ENCODE assay signal across 21 cellular contexts in genomic region chr3:47669026-47669749, GRCh38.
DNase-seq lines count a peak whose midpoint lies in the region; ATAC-seq and TF ChIP-seq lines count a peak whose summit lies in the region.
"Had no signal": no experiment of that assay in that cellular context is flagged by ENCODE, and none has a peak within 500 bp of the region (broad histone marks: within the 10 kb centered on the region; RNA-seq: fewer than 3 reads in every experiment).

No MANE protein-coding gene starts in this region.

- no peak overlapping the region for H3K9ac ChIP-seq in SK-N-SH

- TF ChIP-seq EP300 in SK-N-SH (IDR thresholded peaks at IDR 0.05; ENCODE audit: borderline replicate concordance in 1 of 2, low read depth in 1 of 2, low read length in 1 of 2): no peak

- TF ChIP-seq CTCF in MCF 10A (IDR thresholded peaks at IDR 0.05; ENCODE audit: unreplicated experiment): no peak
- TF ChIP-seq CTCF in breast epithelium (IDR thresholded peaks at IDR 0.05): no peak
- TF ChIP-seq CTCF in SK-N-SH (IDR thresholded peaks at IDR 0.05): no peak
- TF ChIP-seq CTCF in epithelial cell of esophagus (IDR thresholded peaks at IDR 0.05; ENCODE audit: insufficient read depth, low read depth, low read length, missing control alignments): no peak
- no peak for TF ChIP-seq CTCF in GM13976 (IDR thresholded peaks at IDR 0.05; ENCODE audit: borderline replicate concordance, control extremely low read depth, extremely low read depth, insufficient read depth, missing control alignments)

- peak overlapping the region; percentile 85 for H3K27ac Mint-ChIP-seq in MCF 10A (ENCODE audit: low read depth, unreplicated experiment)

- intact Hi-C loops in MCF 10A (cut with micrococcal nuclease): loop anchor here (5.0 to 10.0 kb wide), 2 partner anchors 116 to 147 kb away; partner anchors contain the start of gene SMARCC1
- intact Hi-C loops in breast epithelium (cut with DNase I; ENCODE audit: low total_unique reads): no loop called here
- intact Hi-C loops in left colon (cut with DNase I, micrococcal nuclease): no loop called here

- peaks cover 78% of the 10 kb centered on the region for H3K36me3 Mint-ChIP-seq in MCF 10A (ENCODE audit: insufficient read depth, unreplicated experiment)

- no peaks in the 10 kb centered on the region for H3K9me2 ChIP-seq in SK-N-SH

- H3K4me1 ChIP-seq in breast epithelium (no peaks in the 10 kb centered on the region), SK-N-SH (ENCODE audit: control insufficient read depth in 1 of 2, insufficient read depth in 2 of 2, low read depth in 1 of 2, low read length in 1 of 2) (0 out of 4 replicates have a peak, but pooled peaks cover 0 to 5% of the 10 kb centered on the region in 2 experiments)
- H3K4me1 ChIP-seq: gastroesophageal sphincter, HAP-1 had no signal

- peaks cover 8% of the 10 kb centered on the region for H3K4me1 Mint-ChIP-seq in MCF 10A (ENCODE audit: insufficient read depth, unreplicated experiment)
- H3K4me1 Mint-ChIP-seq: T-cell had no signal

- no peak for ATAC-seq in left colon
- ATAC-seq: activated CD4-positive, CD25-positive, alpha-beta regulatory T cell treated with anti-CD3 and anti-CD28 coated beads, Interleukin-2, amount 50 U/mL, for 24 hours; activated T-cell treated with anti-CD3 and anti-CD28 coated beads, Interleukin-2, amount 50 U/mL, for 4 hours; gastroesophageal sphincter; Panc1; T-cell had no signal

- 0 out of 2 replicates have a peak overlapping the region, but pooled peaks have one; percentile 7 for H3K4me2 ChIP-seq in SK-N-SH

- H3K79me2 ChIP-seq in SK-N-SH (ENCODE audit: insufficient read depth): no peaks in the 10 kb centered on the region

- no peaks in the 10 kb centered on the region for H3K9me3 Mint-ChIP-seq in MCF 10A (ENCODE audit: unreplicated experiment)
- H3K9me3 Mint-ChIP-seq: activated T-cell treated with anti-CD3 and anti-CD28 coated beads, Interleukin-2, amount 50 U/mL, for 4 hours; T-cell had no signal

- no peaks in the 10 kb centered on the region for H4K20me1 ChIP-seq in SK-N-SH (ENCODE audit: insufficient read depth)

- no TSS peak for BruUV-seq in MCF 10A (replicated peaks; lab: Mats Ljungman, UMichigan)

- H3K9me3 ChIP-seq in breast epithelium (no peaks in the 10 kb centered on the region), SK-N-SH (no peaks in the 10 kb centered on the region)
- H3K9me3 ChIP-seq: gastroesophageal sphincter, HAP-1, stomach had no signal

- H3K27ac ChIP-seq in breast epithelium (no peak overlapping the region), SK-N-SH (ENCODE audit: low read depth in 2 of 2, low read length in 1 of 2) (peak overlapping the region in 1 of 2 experiments; percentile 38; a peak in 2 of 4 replicates)
- H3K27ac ChIP-seq: gastroesophageal sphincter had no signal

- no peak for TF ChIP-seq RAD21 in SK-N-SH (IDR thresholded peaks at IDR 0.05; ENCODE audit: low read length)

- H3K36me3 ChIP-seq in breast epithelium (peaks cover 6% of the 10 kb centered on the region), SK-N-SH (replicated peaks in 1 of 2; ENCODE audit: control insufficient read depth in 1 of 2, insufficient read depth in 2 of 2, low read length in 1 of 2) (peaks cover 39 to 65% of the 10 kb centered on the region in 2 experiments)

- H3K27me3 Mint-ChIP-seq in MCF 10A (ENCODE audit: insufficient read depth, unreplicated experiment): no peaks in the 10 kb centered on the region
- H3K27me3 Mint-ChIP-seq: T-cell had no signal

- DNase-seq in MCF 10A (ENCODE audit: unreplicated experiment) (peak; percentile 48), breast epithelium (ENCODE audit: low spot score in 2 of 2) (no peak), SK-N-SH (no peak), epithelial cell of esophagus (ENCODE audit: low read depth) (peak; percentile 59), stromal cell of bone marrow (ENCODE audit: low read depth) (peak; percentile 5), left colon (no peak), GM13976 (ENCODE audit: low spot score) (no peak)
- no peak for DNase-seq in activated effector memory CD4-positive, alpha-beta T cell treated with Interleukin-2 at 50 U/mL for 16 hours
- DNase-seq: activated T-cell treated with anti-CD3 and anti-CD28 coated beads, Interleukin-2, amount 50 U/mL, for 4 hours; effector CD4-positive, alpha-beta T cell; KG1; NCI-H187 treated with DMSO at 0.1 percent for 48 hours; NCI-H524 treated with DMSO at 0.1 percent for 48 hours; nucleus accumbens; small intestine; stomach; T-cell had no signal

- POLR2A ChIA-PET in MCF 10A (lab: Yijun Ruan, JAX) (interaction anchor here (0.8 to 1.9 kb wide), 4 partner anchors 9 to 88 kb away, joined by 3 to 9 read pairs (median 3); no protein-coding TSS in a partner anchor), SK-N-SH (lab: Yijun Ruan, JAX) (interaction anchor here (1.1 kb wide), 1 partner anchor 15 kb away, joined by 4 read pairs; no protein-coding TSS in a partner anchor)

- 60% methylated on average over 3 of the region's 3 CpGs for WGBS in SK-N-SH (ENCODE audit: low lambda C conversion rate)

- H3K27me3 ChIP-seq in breast epithelium (no peaks in the 10 kb centered on the region), SK-N-SH (ENCODE audit: insufficient read depth) (no peaks in the 10 kb centered on the region)
- H3K27me3 ChIP-seq: gastroesophageal sphincter, stomach had no signal

- TF ChIP-seq POLR2A in breast epithelium (IDR thresholded peaks at IDR 0.05): no peak

- no peak overlapping the region for H2AFZ ChIP-seq in SK-N-SH (ENCODE audit: low read depth)

- CTCF ChIA-PET in MCF 10A (lab: Yijun Ruan, JAX): interaction anchor here (0.6 to 1.9 kb wide), 2 partner anchors 109 to 147 kb away, joined by 3 to 4 read pairs; no protein-coding TSS in a partner anchor
- CTCF ChIA-PET in SK-N-SH (lab: Yijun Ruan, JAX): interaction anchor here (1.0 kb wide), 1 partner anchor 13 kb away, joined by 3 read pairs; no protein-coding TSS in a partner anchor

- in situ Hi-C loops in GM13976 (cut with MboI; ENCODE audit: low sequenced_read_pairs, unreplicated experiment): no loop called here

- H3K4me3 ChIP-seq in breast epithelium (no peak overlapping the region), SK-N-SH (ENCODE audit: low read depth in 2 of 2, low read length in 1 of 2) (no peak overlapping the region), epithelial cell of esophagus (ENCODE audit: low read length) (no peak overlapping the region)
- H3K4me3 ChIP-seq: gastroesophageal sphincter, HAP-1, stomach had no signal

- no peak overlapping the region for H3K4me3 Mint-ChIP-seq in MCF 10A (ENCODE audit: unreplicated experiment)
- H3K4me3 Mint-ChIP-seq: activated T-cell treated with anti-CD3 and anti-CD28 coated beads, Interleukin-2, amount 50 U/mL, for 4 hours; T-cell had no signal

- peaks cover 14% of the 10 kb centered on the region for H3F3A ChIP-seq in SK-N-SH (replicated peaks; ENCODE audit: insufficient read depth)

TF ChIP-seq in SK-N-SH, 30 proteins besides CTCF, POLR2A, EP300 and RAD21:
- peak; percentile 22; the same call in 1 of the 2 replicates for TF ChIP-seq FOSL2 (IDR thresholded peaks at IDR 0.05; ENCODE audit: borderline replicate concordance, low read depth)
- TF ChIP-seq TCF12 (IDR thresholded peaks at IDR 0.05): no peak

Comparison
In these comparisons a context has a peak if more than half of its experiments do, and no peak if none do; other contexts are left out.
1. DNase-seq: peak in MCF 10A (single experiment), epithelial cell of esophagus (single experiment) and stromal cell of bone marrow (single experiment); none in breast epithelium (0 of 2), SK-N-SH (single experiment), activated effector memory CD4-positive, alpha-beta T cell treated with Interleukin-2 at 50 U/mL for 16 hours (single experiment), left colon (0 of 2) and GM13976 (single experiment).